ENCODE assay signal across 9 cellular contexts in the genomic region with DNA sequence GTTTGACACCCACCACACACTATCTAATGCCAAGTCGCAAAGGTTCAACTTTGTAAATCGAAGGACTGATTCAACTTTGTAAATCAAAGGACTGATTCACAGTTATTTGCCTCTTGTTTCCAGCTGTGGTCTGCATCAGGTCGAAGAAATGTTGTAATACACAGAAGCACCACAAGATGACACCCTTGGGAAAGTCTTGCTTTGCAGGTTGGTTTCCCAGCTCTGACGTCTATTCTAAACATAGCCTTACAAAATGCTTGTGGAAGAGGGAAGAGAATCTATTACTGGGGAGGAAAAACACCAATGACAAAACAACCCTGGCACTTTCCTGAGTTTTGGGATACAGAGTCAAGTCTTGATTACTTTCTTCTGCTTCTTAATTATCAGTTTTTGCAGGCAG. TPM values are rescaled to one million over a fixed set of nuclear protein-coding genes. Genes with fewer than 3 reads are reported as not detected.
DNase-seq lines count a peak whose midpoint lies in the region; ATAC-seq and TF ChIP-seq lines count a peak whose summit lies in the region.
"Had no signal": no experiment of that assay in that cellular context is flagged by ENCODE, and none has a peak within 500 bp of the region (broad histone marks: within the 10 kb centered on the region; RNA-seq: fewer than 3 reads in every experiment).

No MANE protein-coding gene starts in this region.

- H3K36me3 ChIP-seq in OCI-LY7 (ENCODE audit: insufficient read depth, low read length) (no peaks in the 10 kb centered on the region), prostate gland (no peaks in the 10 kb centered on the region)

- 0% methylated on average over 4 of the region's 4 CpGs for WGBS in prostate gland

- H3K9me3 ChIP-seq in OCI-LY7 (ENCODE audit: low read length) (no peaks in the 10 kb centered on the region), prostate gland (no peaks in the 10 kb centered on the region)

- H3K4me2 ChIP-seq in OCI-LY7 (ENCODE audit: low read length), result no peak overlapping the region

- peak; percentile 86 for ATAC-seq in GM18861 (IDR thresholded peaks at IDR 0.05; ENCODE audit: unreplicated experiment)
- ATAC-seq in activated naive CD4-positive, alpha-beta T cell treated with anti-CD3 and anti-CD28 coated beads, Interleukin-2, amount 50 U/mL, for 72 hours, result peak; percentile 66 to 70
- ATAC-seq in GM21528 (IDR thresholded peaks at IDR 0.05; ENCODE audit: low FRiP score, unreplicated experiment), result no peak

- no peaks in the 10 kb centered on the region for H3K9me2 ChIP-seq in OCI-LY7 (ENCODE audit: insufficient read depth, low read length)

- H3K27ac ChIP-seq in OCI-LY7 (ENCODE audit: low read depth, low read length, poor library complexity, severe bottlenecking) (no peak overlapping the region), prostate gland (peak overlapping the region; percentile 38 to 42)

- peak; percentile 81 for TF ChIP-seq CTCF in OCI-LY7 (conservative IDR thresholded peaks at IDR 0.05; ENCODE audit: low read length)
- TF ChIP-seq CTCF in prostate gland (IDR thresholded peaks at IDR 0.05), result peak; percentile 43 to 88 (median 66)

- CTCF ChIA-PET in OCI-LY7 (lab: Charles Lee; ENCODE audit: unreplicated experiment), result interaction anchor here (1.0 kb wide), 1 partner anchor 103 kb away, joined by 3 read pairs; no protein-coding TSS in a partner anchor

- intact Hi-C loops in OCI-LY7 (cut with micrococcal nuclease; ENCODE audit: unreplicated experiment), result loop anchor here (1.0 to 10.0 kb wide), 3 partner anchors 104 to 749 kb away; no protein-coding TSS in a partner anchor
- intact Hi-C loops in prostate gland (cut with DNase I), result loop anchor here (2.0 kb wide), 1 partner anchor 103 kb away; no protein-coding TSS in a partner anchor

- no peak overlapping the region for H2AFZ ChIP-seq in OCI-LY7 (ENCODE audit: low read length)

- TF ChIP-seq RAD21 in Ishikawa (IDR thresholded peaks at IDR 0.05; ENCODE audit: low read depth), result peak; percentile 87

- no peaks in the 10 kb centered on the region for H3K9me3 Mint-ChIP-seq in activated naive CD4-positive, alpha-beta T cell treated with anti-CD3 and anti-CD28 coated beads, Interleukin-2, amount 50 U/mL, for 72 hours
- H3K9me3 Mint-ChIP-seq: T-helper 1 cell treated with Interleukin-12 subunit alpha and Interleukin-12 subunit beta and Interleukin-4 antibody, amounts not matched to agents 30 μg/mL and 1 μg/mL, for 36 hours had no signal

- H3K27me3 ChIP-seq in prostate gland (replicated peaks; ENCODE audit: insufficient read depth), result no peaks in the 10 kb centered on the region

- H3K4me1 ChIP-seq in OCI-LY7 (ENCODE audit: insufficient read depth, low read length, poor library complexity, severe bottlenecking), result no peaks in the 10 kb centered on the region
- H3K4me1 ChIP-seq in prostate gland (replicated peaks), result no peaks in the 10 kb centered on the region

- H3K79me2 ChIP-seq in OCI-LY7 (ENCODE audit: insufficient read depth, low read depth, low read length), result no peaks in the 10 kb centered on the region

- POLR2A ChIA-PET in OCI-LY7 (lab: Charles Lee), result interaction anchor here (0.5 kb wide), 1 partner anchor 626 kb away, joined by 3 read pairs; no protein-coding TSS in a partner anchor

- no peak overlapping the region for H3K4me3 ChIP-seq in OCI-LY7 (ENCODE audit: low read depth, low read length, poor library complexity, severe bottlenecking)
- no peak overlapping the region for H3K4me3 ChIP-seq in prostate gland

- DNase-seq in CD1c-positive myeloid dendritic cell (ENCODE audit: extremely low spot score) (peak; percentile 67), OCI-LY7 (ENCODE audit: low spot score) (peak; percentile 60), glomerular endothelial cell (ENCODE audit: extremely low read depth, low read depth, low spot score) (peak; percentile 55), prostate gland (ENCODE audit: low spot score) (peak; percentile 51)
- peak in 1 of 2 donors; percentile 44 for DNase-seq in activated naive CD4-positive, alpha-beta T cell treated with anti-CD3 and anti-CD28 coated beads, Interleukin-2, amount 50 U/mL, for 72 hours (ENCODE audit: low spot score in 2 of 2)

- no peak overlapping the region for H3K27ac Mint-ChIP-seq in activated naive CD4-positive, alpha-beta T cell treated with anti-CD3 and anti-CD28 coated beads, Interleukin-2, amount 50 U/mL, for 72 hours
- H3K27ac Mint-ChIP-seq: T-helper 1 cell treated with Interleukin-12 subunit alpha and Interleukin-12 subunit beta and Interleukin-4 antibody, amounts not matched to agents 30 μg/mL and 1 μg/mL, for 36 hours had no signal

- H4K20me1 ChIP-seq in OCI-LY7 (ENCODE audit: insufficient read depth, low read length), result no peaks in the 10 kb centered on the region

- BruUV-seq in OCI-LY7 (replicated peaks; lab: Mats Ljungman, UMichigan), result no TSS peak

- TF ChIP-seq POLR2A in prostate gland (IDR thresholded peaks at IDR 0.05), result no peak

- no peak for TF ChIP-seq EP300 in Ishikawa (IDR thresholded peaks at IDR 0.05; ENCODE audit: borderline replicate concordance)

- no peaks in the 10 kb centered on the region for H3K36me3 Mint-ChIP-seq in activated naive CD4-positive, alpha-beta T cell treated with anti-CD3 and anti-CD28 coated beads, Interleukin-2, amount 50 U/mL, for 72 hours

TF ChIP-seq in Ishikawa, 13 proteins besides CTCF, POLR2A, EP300 and RAD21:
- no peak for TF ChIP-seq NFIC (IDR thresholded peaks at IDR 0.05)
- TF ChIP-seq TAF1 (IDR thresholded peaks at IDR 0.05; ENCODE audit: low read depth), result no peak
- TF ChIP-seq ZBTB7A (IDR thresholded peaks at IDR 0.05; ENCODE audit: low read depth), result no peak
- no peak for TF ChIP-seq CREB1 (IDR thresholded peaks at IDR 0.05; ENCODE audit: low read depth)
- no peak for TF ChIP-seq YY1 (IDR thresholded peaks at IDR 0.05; ENCODE audit: low read depth)
- TF ChIP-seq, protein P1, sequence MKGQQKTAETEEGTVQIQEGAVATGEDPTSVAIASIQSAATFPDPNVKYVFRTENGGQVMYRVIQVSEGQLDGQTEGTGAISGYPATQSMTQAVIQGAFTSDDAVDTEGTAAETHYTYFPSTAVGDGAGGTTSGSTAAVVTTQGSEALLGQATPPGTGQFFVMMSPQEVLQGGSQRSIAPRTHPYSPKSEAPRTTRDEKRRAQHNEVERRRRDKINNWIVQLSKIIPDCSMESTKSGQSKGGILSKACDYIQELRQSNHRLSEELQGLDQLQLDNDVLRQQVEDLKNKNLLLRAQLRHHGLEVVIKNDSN (IDR thresholded peaks at IDR 0.05), result no peak
- no peak for TF ChIP-seq EGR1 (IDR thresholded peaks at IDR 0.05)
- TF ChIP-seq FOXM1 (IDR thresholded peaks at IDR 0.05; ENCODE audit: borderline replicate concordance, low read depth), result no peak
- no peak for TF ChIP-seq MAX (IDR thresholded peaks at IDR 0.05)
- TF ChIP-seq CEBPB (IDR thresholded peaks at IDR 0.05), result no peak
- no peak for TF ChIP-seq TEAD4 (IDR thresholded peaks at IDR 0.05)
- TF ChIP-seq TCF12 (IDR thresholded peaks at IDR 0.05; ENCODE audit: low read depth), result no peak
- TF ChIP-seq, protein P2, sequence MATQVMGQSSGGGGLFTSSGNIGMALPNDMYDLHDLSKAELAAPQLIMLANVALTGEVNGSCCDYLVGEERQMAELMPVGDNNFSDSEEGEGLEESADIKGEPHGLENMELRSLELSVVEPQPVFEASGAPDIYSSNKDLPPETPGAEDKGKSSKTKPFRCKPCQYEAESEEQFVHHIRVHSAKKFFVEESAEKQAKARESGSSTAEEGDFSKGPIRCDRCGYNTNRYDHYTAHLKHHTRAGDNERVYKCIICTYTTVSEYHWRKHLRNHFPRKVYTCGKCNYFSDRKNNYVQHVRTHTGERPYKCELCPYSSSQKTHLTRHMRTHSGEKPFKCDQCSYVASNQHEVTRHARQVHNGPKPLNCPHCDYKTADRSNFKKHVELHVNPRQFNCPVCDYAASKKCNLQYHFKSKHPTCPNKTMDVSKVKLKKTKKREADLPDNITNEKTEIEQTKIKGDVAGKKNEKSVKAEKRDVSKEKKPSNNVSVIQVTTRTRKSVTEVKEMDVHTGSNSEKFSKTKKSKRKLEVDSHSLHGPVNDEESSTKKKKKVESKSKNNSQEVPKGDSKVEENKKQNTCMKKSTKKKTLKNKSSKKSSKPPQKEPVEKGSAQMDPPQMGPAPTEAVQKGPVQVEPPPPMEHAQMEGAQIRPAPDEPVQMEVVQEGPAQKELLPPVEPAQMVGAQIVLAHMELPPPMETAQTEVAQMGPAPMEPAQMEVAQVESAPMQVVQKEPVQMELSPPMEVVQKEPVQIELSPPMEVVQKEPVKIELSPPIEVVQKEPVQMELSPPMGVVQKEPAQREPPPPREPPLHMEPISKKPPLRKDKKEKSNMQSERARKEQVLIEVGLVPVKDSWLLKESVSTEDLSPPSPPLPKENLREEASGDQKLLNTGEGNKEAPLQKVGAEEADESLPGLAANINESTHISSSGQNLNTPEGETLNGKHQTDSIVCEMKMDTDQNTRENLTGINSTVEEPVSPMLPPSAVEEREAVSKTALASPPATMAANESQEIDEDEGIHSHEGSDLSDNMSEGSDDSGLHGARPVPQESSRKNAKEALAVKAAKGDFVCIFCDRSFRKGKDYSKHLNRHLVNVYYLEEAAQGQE (IDR thresholded peaks at IDR 0.05; ENCODE audit: low read depth), result no peak

RNA-seq across cellular contexts. Expression of gene SUPT20HL1, which starts 35.3 kb away (rescaled TPM):
- not detected in 2 replicates for total RNA-seq in OCI-LY7 (2014; rRNA removed; shearing (Covaris generic))
- total RNA-seq in OCI-LY7 (2022) (not detected in 2 replicates), glomerular endothelial cell (not detected in 2 replicates), prostate gland (under 1 TPM in 1 of 2 donors, not detected in 1; 0.40 TPM)
- total RNA-seq in activated naive CD4-positive, alpha-beta T cell treated with anti-CD3 and anti-CD28 coated beads, Interleukin-2, amount 50 U/mL, for 72 hours, result under 1 TPM in 1 of 2 donors, not detected in 1; 0.21 TPM
